ENCODE assay signal across 8 cellular contexts in the genomic region with DNA sequence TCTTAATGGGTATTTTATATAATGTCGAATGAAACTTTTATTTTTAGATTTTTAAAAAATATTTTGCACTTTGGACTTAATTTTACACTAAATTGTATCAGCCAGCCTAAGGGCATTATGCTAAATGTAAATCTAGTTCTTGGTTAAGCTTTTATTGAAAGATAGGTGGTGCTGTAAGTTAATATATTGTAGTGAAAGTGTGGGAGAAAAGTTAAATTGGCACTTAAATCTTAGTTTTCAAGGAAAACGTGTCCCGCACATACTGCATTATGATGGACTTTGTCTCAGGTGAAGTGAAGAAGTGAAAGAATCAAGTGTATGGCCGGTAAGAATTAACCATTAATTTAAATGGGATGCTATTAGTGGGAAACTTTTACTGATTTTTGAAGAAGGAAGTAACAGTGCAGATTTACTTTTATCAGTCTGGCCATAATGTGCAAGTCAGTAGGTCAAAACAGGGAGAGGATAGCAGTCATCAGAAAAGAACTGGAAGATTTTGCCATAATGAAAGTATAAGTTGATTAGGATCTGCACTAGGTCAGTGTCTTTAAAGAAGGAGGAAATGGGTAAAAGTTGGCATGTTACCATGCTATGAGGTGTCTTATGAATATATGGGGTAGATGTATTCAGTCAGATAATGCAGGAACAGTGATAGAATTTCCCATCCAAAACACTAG.
DNase-seq lines count a peak whose midpoint lies in the region; TF ChIP-seq lines count a peak whose summit lies in the region.

No MANE protein-coding gene starts in this region.

- H4K20me1 ChIP-seq in OCI-LY3 (ENCODE audit: insufficient read depth, low read length) = no peaks in the 10 kb centered on the region

- H3K4me2 ChIP-seq in OCI-LY3 (ENCODE audit: low read length) = peak overlapping the region; percentile 61

- H3K4me1 ChIP-seq in OCI-LY3 (ENCODE audit: low read length) (peaks cover 41% of the 10 kb centered on the region), prostate gland (replicated peaks) (no peaks in the 10 kb centered on the region)
- peaks cover 10% of the 10 kb centered on the region for H3K4me1 ChIP-seq in effector memory CD4-positive, alpha-beta T cell (ENCODE audit: control insufficient read depth, insufficient read depth, low read length, poor library complexity, severe bottlenecking)

- WGBS in prostate gland = 49% methylated on average over 4 of the region's 4 CpGs

- peak overlapping the region; percentile 42 for H3K4me3 ChIP-seq in OCI-LY3 (ENCODE audit: low read length)
- H3K4me3 ChIP-seq in effector memory CD4-positive, alpha-beta T cell (ENCODE audit: insufficient read depth, low read depth, low read length, poor library complexity, severe bottlenecking) = no peak overlapping the region
- H3K4me3 ChIP-seq in prostate gland = no peak overlapping the region

- intact Hi-C loops in prostate gland (cut with DNase I) = loop anchor here (5.0 kb wide), 1 partner anchor 394 kb away; no protein-coding TSS in a partner anchor

- H3K27me3 ChIP-seq in OCI-LY3 (ENCODE audit: low read depth, low read length) = no peaks in the 10 kb centered on the region
- no peaks in the 10 kb centered on the region for H3K27me3 ChIP-seq in effector memory CD4-positive, alpha-beta T cell (replicated peaks; ENCODE audit: control insufficient read depth, insufficient read depth, low read length, poor library complexity, severe bottlenecking)
- H3K27me3 ChIP-seq in prostate gland (replicated peaks; ENCODE audit: insufficient read depth) = no peaks in the 10 kb centered on the region

- no peak for TF ChIP-seq POLR2A in prostate gland (IDR thresholded peaks at IDR 0.05)

- H2AFZ ChIP-seq in OCI-LY3 (ENCODE audit: low read depth, low read length) = no peak overlapping the region

- H3K36me3 ChIP-seq in OCI-LY3 (replicated peaks; ENCODE audit: low read depth, low read length) = no peaks in the 10 kb centered on the region
- H3K36me3 ChIP-seq in effector memory CD4-positive, alpha-beta T cell (ENCODE audit: control insufficient read depth, insufficient read depth, low read length) = no peaks in the 10 kb centered on the region
- H3K36me3 ChIP-seq in prostate gland = no peaks in the 10 kb centered on the region

- TF ChIP-seq CTCF in OCI-LY3 (IDR thresholded peaks at IDR 0.05; ENCODE audit: low read depth, low read length) (peak; percentile 95), prostate gland (IDR thresholded peaks at IDR 0.05) (peak in 3 of 4 experiments; percentile 37 to 79 (median 67))

- H3K9ac ChIP-seq in OCI-LY3 (ENCODE audit: low read length) = peak overlapping the region; percentile 37; the same call in 1 of the 2 replicates

- H3K9me3 ChIP-seq in OCI-LY3 (ENCODE audit: insufficient read depth, low read length) (no peaks in the 10 kb centered on the region), prostate gland (no peaks in the 10 kb centered on the region)
- no peaks in the 10 kb centered on the region for H3K9me3 ChIP-seq in effector memory CD4-positive, alpha-beta T cell (ENCODE audit: control insufficient read depth, low read length)

- H3K27ac ChIP-seq in OCI-LY3 (ENCODE audit: low read length) (peak overlapping the region; percentile 58), prostate gland (no peak overlapping the region)
- peak overlapping the region; percentile 45 for H3K27ac ChIP-seq in effector memory CD4-positive, alpha-beta T cell (ENCODE audit: insufficient read depth, low read length, poor library complexity, severe bottlenecking)

- peak; percentile 9 for DNase-seq in DMS 273 (lab: John Stamatoyannopoulos, UW; ENCODE audit: unreplicated experiment)
- DNase-seq in DMS 273 treated with DMSO at 0.1 percent for 48 hours (lab: John Stamatoyannopoulos, UW) = no peak
- no peak for DNase-seq in effector memory CD4-positive, alpha-beta T cell
- DNase-seq in prostate gland (ENCODE audit: low spot score) = no peak
- no peak for DNase-seq in NCI-H82 (lab: John Stamatoyannopoulos, UW)
- DNase-seq in NCI-H2029 treated with DMSO at 0.1 percent for 48 hours (lab: John Stamatoyannopoulos, UW) = no peak
- DNase-seq in NCI-H1417 treated with DMSO at 0.1 percent for 48 hours (lab: John Stamatoyannopoulos, UW) = no peak

- H3K79me2 ChIP-seq in OCI-LY3 (ENCODE audit: low read length) = peaks cover 15% of the 10 kb centered on the region; the same call in 1 of the 2 replicates

Comparison
In these comparisons a context has a peak if more than half of its experiments do, and no peak if none do; other contexts are left out.
1. H3K27ac ChIP-seq: peak in OCI-LY3 (single experiment) and effector memory CD4-positive, alpha-beta T cell (single experiment); none in prostate gland (0 of 2).